Comparison of ENCODE assay signal across 11 cellular contexts in the genomic region with DNA sequence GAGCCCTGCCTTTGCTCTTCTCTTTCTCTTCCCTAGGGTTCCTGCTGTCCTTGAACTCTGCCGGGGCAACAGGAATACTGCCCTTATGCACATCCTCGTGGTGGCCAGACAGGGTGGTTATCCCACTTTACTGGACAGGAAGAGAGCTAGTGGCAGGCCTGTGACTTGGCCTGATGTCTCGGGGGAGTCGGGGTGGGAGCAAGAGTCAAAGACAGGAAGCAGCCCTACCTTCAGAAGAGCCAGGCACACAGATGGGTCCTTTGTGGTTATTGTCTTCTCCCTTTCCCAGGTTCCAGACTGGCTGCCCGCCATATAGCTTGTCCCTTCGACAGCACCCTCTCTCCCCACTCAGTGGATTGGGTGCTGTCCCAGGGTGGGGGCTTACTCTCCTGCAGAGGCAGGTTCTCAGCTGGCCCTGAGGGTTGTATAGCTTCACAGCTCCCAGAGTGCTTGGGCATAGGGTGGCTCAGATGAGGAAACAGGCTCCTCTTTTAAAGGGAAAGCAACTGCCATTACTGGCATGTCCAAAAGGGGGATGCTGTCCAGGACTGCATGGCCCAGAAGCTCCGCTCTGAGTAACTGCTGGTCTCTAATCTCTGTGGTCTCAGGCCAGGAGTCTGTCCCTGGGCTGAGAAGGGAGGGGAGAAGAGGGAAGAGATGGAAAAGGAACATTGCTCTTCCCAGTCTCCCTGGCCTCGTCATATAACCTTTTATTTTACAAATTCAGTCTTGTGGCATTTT. TPM values are rescaled to one million over a fixed set of nuclear protein-coding genes. Genes with fewer than 3 reads are reported as not detected.
DNase-seq lines count a peak whose midpoint lies in the region; ATAC-seq lines count a peak whose summit lies in the region.
"Had no signal": no experiment of that assay in that cellular context is flagged by ENCODE, and none has a peak within 500 bp of the region (broad histone marks: within the 10 kb centered on the region; RNA-seq: fewer than 3 reads in every experiment).

No MANE protein-coding gene starts in this region.

- CTCF ChIA-PET in activated CD4-positive, alpha-beta T cell treated with anti-CD3 and anti-CD28 coated beads for 36 hours (lab: Charles Lee): interaction anchor here (0.6 to 3.8 kb wide), 9 partner anchors 8 to 255 kb away, joined by 3 to 30 read pairs (median 3); no protein-coding TSS in a partner anchor

- POLR2A ChIA-PET in activated CD4-positive, alpha-beta T cell treated with anti-CD3 and anti-CD28 coated beads for 36 hours (lab: Charles Lee): interaction anchor here (0.6 to 0.8 kb wide), 3 partner anchors 12 to 78 kb away, joined by 3 to 4 read pairs (median 3); no protein-coding TSS in a partner anchor

- no peak for DNase-seq in activated CD4-positive, alpha-beta T cell treated with anti-CD3 and anti-CD28 coated beads for 36 hours
- DNase-seq in activated CD4-positive, alpha-beta T cell treated with anti-CD3 and anti-CD28 coated beads, Interleukin-2, amount 50 U/mL, for 48 hours: no peak
- DNase-seq in left lobe of liver (ENCODE audit: low spot score): no peak
- no peak for DNase-seq in NCI-H2107 (lab: John Stamatoyannopoulos, UW)
- no peak for DNase-seq in posterior vena cava (ENCODE audit: low spot score)
- DNase-seq: activated CD4-positive, CD25-positive, alpha-beta regulatory T cell treated with anti-CD3 and anti-CD28 coated beads, Interleukin-2, amount 50 U/mL, for 72 hours; SHP77; stimulated activated CD4-positive, alpha-beta T cell treated with anti-CD3 and anti-CD28 coated beads, Interleukin-12 subunit alpha, Interleukin-12 subunit beta, amount 100 ng/mL, for 4 hours had no signal

- intact Hi-C loops in activated CD4-positive, alpha-beta T cell treated with anti-CD3 and anti-CD28 coated beads for 36 hours (cut with DNase I, micrococcal nuclease): loop anchor here in 1 of 2 experiments (5.0 kb wide), 1 partner anchor 273 kb away; no protein-coding TSS in a partner anchor
- intact Hi-C loops in posterior vena cava (cut with DNase I): no loop called here

- no peak for ATAC-seq in activated CD4-positive, alpha-beta T cell treated with anti-CD3 and anti-CD28 coated beads for 36 hours
- ATAC-seq in activated T-helper 17 cell treated with anti-CD3 and anti-CD28 coated beads, Interleukin-2, amount 50 U/mL, for 72 hours (replicated peaks): no peak
- ATAC-seq in left lobe of liver (peak; percentile 21), GM21825 (IDR thresholded peaks at IDR 0.05; ENCODE audit: unreplicated experiment) (no peak)
- no peak for ATAC-seq in stimulated activated memory B cell treated with anti-CD40 and anti-IgM and Interleukin-4, amounts not matched to agents 10 μg/mL and 1 μg/mL and 100 μg/mL, for 72 hours

- H3K9me3 Mint-ChIP-seq in activated CD4-positive, alpha-beta T cell treated with anti-CD3 and anti-CD28 coated beads for 36 hours (ENCODE audit: low read depth): no peaks in the 10 kb centered on the region
- no peaks in the 10 kb centered on the region for H3K9me3 Mint-ChIP-seq in activated T-helper 17 cell treated with anti-CD3 and anti-CD28 coated beads, Interleukin-2, amount 50 U/mL, for 72 hours
- no peaks in the 10 kb centered on the region for H3K9me3 Mint-ChIP-seq in stimulated activated memory B cell treated with anti-CD40 and anti-IgM and Interleukin-4, amounts not matched to agents 10 μg/mL and 1 μg/mL and 100 μg/mL, for 72 hours

- H3K27me3 Mint-ChIP-seq in activated CD4-positive, alpha-beta T cell treated with anti-CD3 and anti-CD28 coated beads for 36 hours: no peaks in the 10 kb centered on the region
- H3K27me3 Mint-ChIP-seq in activated T-helper 17 cell treated with anti-CD3 and anti-CD28 coated beads, Interleukin-2, amount 50 U/mL, for 72 hours: no peaks in the 10 kb centered on the region
- no peaks in the 10 kb centered on the region for H3K27me3 Mint-ChIP-seq in stimulated activated memory B cell treated with anti-CD40 and anti-IgM and Interleukin-4, amounts not matched to agents 10 μg/mL and 1 μg/mL and 100 μg/mL, for 72 hours

- H3K36me3 Mint-ChIP-seq in activated CD4-positive, alpha-beta T cell treated with anti-CD3 and anti-CD28 coated beads for 36 hours (ENCODE audit: low read depth): peaks cover 35% of the 10 kb centered on the region
- peaks cover 77% of the 10 kb centered on the region for H3K36me3 Mint-ChIP-seq in activated T-helper 17 cell treated with anti-CD3 and anti-CD28 coated beads, Interleukin-2, amount 50 U/mL, for 72 hours (ENCODE audit: low read depth)
- peaks cover 4% of the 10 kb centered on the region for H3K36me3 Mint-ChIP-seq in stimulated activated memory B cell treated with anti-CD40 and anti-IgM and Interleukin-4, amounts not matched to agents 10 μg/mL and 1 μg/mL and 100 μg/mL, for 72 hours

- peaks cover 92% of the 10 kb centered on the region for H3K4me1 Mint-ChIP-seq in activated CD4-positive, alpha-beta T cell treated with anti-CD3 and anti-CD28 coated beads for 36 hours
- H3K4me1 Mint-ChIP-seq in activated T-helper 17 cell treated with anti-CD3 and anti-CD28 coated beads, Interleukin-2, amount 50 U/mL, for 72 hours: peaks cover 80% of the 10 kb centered on the region
- H3K4me1 Mint-ChIP-seq in stimulated activated memory B cell treated with anti-CD40 and anti-IgM and Interleukin-4, amounts not matched to agents 10 μg/mL and 1 μg/mL and 100 μg/mL, for 72 hours: peaks cover 71% of the 10 kb centered on the region

- peak overlapping the region; percentile 98 for H3K27ac Mint-ChIP-seq in activated CD4-positive, alpha-beta T cell treated with anti-CD3 and anti-CD28 coated beads for 36 hours
- peak overlapping the region; percentile 98 for H3K27ac Mint-ChIP-seq in activated T-helper 17 cell treated with anti-CD3 and anti-CD28 coated beads, Interleukin-2, amount 50 U/mL, for 72 hours
- peak overlapping the region; percentile 48 for H3K27ac Mint-ChIP-seq in stimulated activated memory B cell treated with anti-CD40 and anti-IgM and Interleukin-4, amounts not matched to agents 10 μg/mL and 1 μg/mL and 100 μg/mL, for 72 hours

- no peak overlapping the region for H3K4me3 Mint-ChIP-seq in activated CD4-positive, alpha-beta T cell treated with anti-CD3 and anti-CD28 coated beads for 36 hours
- H3K4me3 Mint-ChIP-seq in activated T-helper 17 cell treated with anti-CD3 and anti-CD28 coated beads, Interleukin-2, amount 50 U/mL, for 72 hours: peak overlapping the region; percentile 90
- no peak overlapping the region for H3K4me3 Mint-ChIP-seq in stimulated activated memory B cell treated with anti-CD40 and anti-IgM and Interleukin-4, amounts not matched to agents 10 μg/mL and 1 μg/mL and 100 μg/mL, for 72 hours

RNA-seq across cellular contexts. Expression of a gene that starts 17.3 kb away (rescaled TPM):
- total RNA-seq in activated CD4-positive, alpha-beta T cell treated with anti-CD3 and anti-CD28 coated beads for 36 hours: 100 to 1,000 TPM; 185 to 230 TPM
- total RNA-seq in activated T-helper 17 cell treated with anti-CD3 and anti-CD28 coated beads, Interleukin-2, amount 50 U/mL, for 72 hours: 100 to 1,000 TPM; 184 to 628 TPM
- total RNA-seq in left lobe of liver (17.5 TPM), posterior vena cava (10 to 100 TPM; 81.0 to 83.0 TPM)

Comparison
In these comparisons a context has a peak if more than half of its experiments do, and no peak if none do; other contexts are left out.
1. H3K27ac Mint-ChIP-seq: peak in every context shown above with its lines; median percentile 98 in activated CD4-positive, alpha-beta T cell treated with anti-CD3 and anti-CD28 coated beads for 36 hours; 98 in activated T-helper 17 cell treated with anti-CD3 and anti-CD28 coated beads, Interleukin-2, amount 50 U/mL, for 72 hours; 48 in stimulated activated memory B cell treated with anti-CD40 and anti-IgM and Interleukin-4, amounts not matched to agents 10 μg/mL and 1 μg/mL and 100 μg/mL, for 72 hours.